ENCODE assay signal across 8 cellular contexts in the genomic region with DNA sequence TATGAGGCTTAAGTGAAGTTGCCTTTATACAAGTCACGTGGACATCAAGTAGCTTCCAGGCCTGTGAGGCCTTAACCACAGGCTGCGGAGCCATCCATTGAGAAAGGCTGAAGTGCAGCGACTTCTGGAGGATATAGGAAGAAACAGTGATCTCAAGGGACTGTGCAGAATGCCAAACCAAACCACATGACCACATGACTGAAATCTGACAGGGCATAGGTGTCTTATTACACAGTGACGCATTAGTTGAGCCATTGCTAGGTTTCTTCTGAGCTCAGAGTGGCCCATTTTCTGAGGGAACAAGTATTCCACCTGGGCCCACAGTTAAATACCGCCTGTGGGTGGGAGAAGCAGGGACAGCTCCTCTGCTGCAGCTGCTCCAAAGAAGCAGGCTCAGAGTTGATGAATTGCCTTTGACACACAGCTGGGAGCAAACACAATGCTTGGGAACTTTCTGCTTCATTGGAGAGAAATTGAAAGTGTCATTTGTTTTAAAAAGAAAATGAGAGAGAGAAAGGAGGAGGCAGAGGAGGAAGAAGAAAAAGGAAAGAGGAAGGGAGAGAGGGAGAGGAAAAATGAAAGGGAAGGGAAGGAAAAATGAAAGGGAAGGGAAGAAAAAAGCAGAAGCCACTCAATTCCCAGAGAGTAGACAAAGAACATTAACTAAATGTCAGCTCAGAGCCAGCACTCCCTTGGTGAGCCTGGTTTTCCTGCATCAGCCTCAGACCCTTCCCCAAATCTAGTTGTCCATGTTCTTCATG.
A peak's percentile ranks its signal among the peaks of the same experiment; 100 is the strongest.
DNase-seq lines count a peak whose midpoint lies in the region; ATAC-seq and TF ChIP-seq lines count a peak whose summit lies in the region.

No MANE protein-coding gene starts in this region.

- DNase-seq in DMS53 (lab: John Stamatoyannopoulos, UW) (peak; percentile 29), DMS53 treated with DMSO at 0.1 percent for 48 hours (lab: John Stamatoyannopoulos, UW; ENCODE audit: unreplicated experiment) (no peak), HL-60 (ENCODE audit: low read depth in 1 of 2, low spot score in 1 of 2) (peak; percentile 83 to 96), SJSA1 (ENCODE audit: low read depth in 1 of 2, low spot score in 2 of 2) (peak; percentile 73 to 79), globus pallidus (ENCODE audit: low spot score) (peak; percentile 56), dermis blood vessel endothelial cell (no peak)
- no peak for DNase-seq in activated CD4-positive, alpha-beta memory T cell treated with anti-CD3 and anti-CD28 coated beads, Interleukin-2, amount 10 ng/mL, durations not matched to agents 7 days and 5 days

- CTCF ChIA-PET in activated CD4-positive, alpha-beta memory T cell treated with anti-CD3 and anti-CD28 coated beads, Interleukin-2, amount 10 ng/mL, durations not matched to agents 7 days and 5 days (lab: Charles Lee), result interaction anchor here (1.0 kb wide), 1 partner anchor 11 kb away, joined by 4 read pairs; no protein-coding TSS in a partner anchor

- POLR2A ChIA-PET in activated CD4-positive, alpha-beta memory T cell treated with anti-CD3 and anti-CD28 coated beads, Interleukin-2, amount 10 ng/mL, durations not matched to agents 7 days and 5 days (lab: Charles Lee), result interaction anchor here (0.9 kb wide), 1 partner anchor 27 kb away, joined by 3 read pairs; no protein-coding TSS in a partner anchor

- peaks cover 2% of the 10 kb centered on the region; the same call in 1 of the 2 replicates for H3K36me3 ChIP-seq in SJSA1

- H3K4me1 Mint-ChIP-seq in activated CD4-positive, alpha-beta memory T cell treated with anti-CD3 and anti-CD28 coated beads, Interleukin-2, amount 10 ng/mL, durations not matched to agents 7 days and 5 days, result no peaks in the 10 kb centered on the region

- no peak for ATAC-seq in HG03039 (IDR thresholded peaks at IDR 0.05; ENCODE audit: unreplicated experiment)

- H3K36me3 Mint-ChIP-seq in activated CD4-positive, alpha-beta memory T cell treated with anti-CD3 and anti-CD28 coated beads, Interleukin-2, amount 10 ng/mL, durations not matched to agents 7 days and 5 days (ENCODE audit: low read depth), result peaks cover 2% of the 10 kb centered on the region

- H3K27ac Mint-ChIP-seq in activated CD4-positive, alpha-beta memory T cell treated with anti-CD3 and anti-CD28 coated beads, Interleukin-2, amount 10 ng/mL, durations not matched to agents 7 days and 5 days, result no peak overlapping the region

- H3K4me3 ChIP-seq in HL-60 (replicated peaks; ENCODE audit: insufficient read depth, low read length), result no peak overlapping the region
- no peak overlapping the region for H3K4me3 ChIP-seq in SJSA1

- no peaks in the 10 kb centered on the region for H3K9me3 Mint-ChIP-seq in activated CD4-positive, alpha-beta memory T cell treated with anti-CD3 and anti-CD28 coated beads, Interleukin-2, amount 10 ng/mL, durations not matched to agents 7 days and 5 days

- H3K27ac ChIP-seq in HL-60 (replicated peaks) (peak overlapping the region; percentile 15; the same call in 1 of the 2 replicates), SJSA1 (peak overlapping the region; percentile 25; the same call in 1 of the 2 replicates)

- H3K27me3 ChIP-seq in HL-60 (ENCODE audit: insufficient read depth, poor library complexity, severe bottlenecking), result no peaks in the 10 kb centered on the region
- no peaks in the 10 kb centered on the region for H3K27me3 ChIP-seq in SJSA1 (replicated peaks)

- TF ChIP-seq CTCF in HL-60 (IDR thresholded peaks at IDR 0.05; ENCODE audit: insufficient read depth, low read length), result peak; percentile 10

- H3K4me3 Mint-ChIP-seq in activated CD4-positive, alpha-beta memory T cell treated with anti-CD3 and anti-CD28 coated beads, Interleukin-2, amount 10 ng/mL, durations not matched to agents 7 days and 5 days, result no peak overlapping the region

- peaks cover 4% of the 10 kb centered on the region for H3K27me3 Mint-ChIP-seq in activated CD4-positive, alpha-beta memory T cell treated with anti-CD3 and anti-CD28 coated beads, Interleukin-2, amount 10 ng/mL, durations not matched to agents 7 days and 5 days

- no peaks in the 10 kb centered on the region for H3K9me3 ChIP-seq in SJSA1 (replicated peaks)

- H3K4me1 ChIP-seq in SJSA1 (replicated peaks), result peaks cover 15% of the 10 kb centered on the region

Comparison
In these comparisons a context has a peak if more than half of its experiments do, and no peak if none do; other contexts are left out.
1. DNase-seq: peak in DMS53 (single experiment), HL-60 (2 of 2), SJSA1 (2 of 2) and globus pallidus (single experiment); none in DMS53 treated with DMSO at 0.1 percent for 48 hours (single experiment), dermis blood vessel endothelial cell (single experiment) and activated CD4-positive, alpha-beta memory T cell treated with anti-CD3 and anti-CD28 coated beads, Interleukin-2, amount 10 ng/mL, durations not matched to agents 7 days and 5 days (single experiment).